ENCODE assay signal across 1 cellular context in genomic region chr21:45618287-45618686, GRCh38.
TF ChIP-seq lines count a peak whose summit lies in the region.

No MANE protein-coding gene starts in this region.

TF ChIP-seq in HEK293T, 16 proteins besides CTCF, POLR2A, EP300 and RAD21 (continued from another document):
- no peak for TF ChIP-seq PKNOX1 (IDR thresholded peaks at IDR 0.05)
- no peak for TF ChIP-seq FOXM1 (IDR thresholded peaks at IDR 0.05; ENCODE audit: borderline replicate concordance)
- no peak for TF ChIP-seq ARNT (IDR thresholded peaks at IDR 0.05)
- TF ChIP-seq HDGF (IDR thresholded peaks at IDR 0.05; ENCODE audit: borderline replicate concordance) = no peak
- TF ChIP-seq SUZ12 (IDR thresholded peaks at IDR 0.05) = no peak
- no peak for TF ChIP-seq ZNF384 (IDR thresholded peaks at IDR 0.05)
- no peak for TF ChIP-seq NFRKB (IDR thresholded peaks at IDR 0.05)
- no peak for TF ChIP-seq FOXK2 (IDR thresholded peaks at IDR 0.05)
- no peak for TF ChIP-seq SP1 (IDR thresholded peaks at IDR 0.05)
- no peak for TF ChIP-seq FOXA1 (IDR thresholded peaks at IDR 0.05)
- TF ChIP-seq L3MBTL2 (conservative IDR thresholded peaks at IDR 0.05) = no peak
- TF ChIP-seq CTBP1 (IDR thresholded peaks at IDR 0.05; ENCODE audit: borderline replicate concordance) = no peak
- TF ChIP-seq TARDBP (IDR thresholded peaks at IDR 0.05) = no peak
- no peak for TF ChIP-seq BHLHE40 (IDR thresholded peaks at IDR 0.05; ENCODE audit: borderline replicate concordance)
TF ChIP-seq in HEK293T: peak in this region for 0.
